In genomic region chr15:40149339-40149738, GRCh38 we compare ENCODE assay signal across 33 cellular contexts. TPM values are rescaled to one million over a fixed set of nuclear protein-coding genes. Genes with fewer than 3 reads are reported as not detected.
"Had no signal": no experiment of that assay in that cellular context is flagged by ENCODE, and none has a peak within 500 bp of the region (broad histone marks: within the 10 kb centered on the region; RNA-seq: fewer than 3 reads in every experiment).

No MANE protein-coding gene starts in this region.

- H3K27me3 ChIP-seq: ascending aorta, cardiac muscle cell had no signal

- H3K36me3 ChIP-seq: ascending aorta, cardiac muscle cell, WERI-Rb-1 had no signal

- H3K27ac ChIP-seq: ascending aorta, cardiac muscle cell, WERI-Rb-1 had no signal

- H3K27ac Mint-ChIP-seq: activated CD4-positive, alpha-beta memory T cell treated with anti-CD3 and anti-CD28 coated beads, Interleukin-2, amount 10 ng/mL, durations not matched to agents 7 days and 5 days; activated CD4-positive, alpha-beta T cell treated with anti-CD3 and anti-CD28 coated beads for 36 hours; activated CD4-positive, alpha-beta T cell treated with anti-CD3 and anti-CD28 coated beads, Interleukin-2, amount 10 ng/mL, durations not matched to agents 7 days and 5 days; activated CD8-positive, alpha-beta T cell treated with anti-CD3 and anti-CD28 coated beads, Interleukin-2, amount 10 ng/mL, durations not matched to agents 7 days and 5 days; activated naive CD4-positive, alpha-beta T cell treated with anti-CD3 and anti-CD28 coated beads, Interleukin-2, amount 10 ng/mL, durations not matched to agents 7 days and 5 days; activated naive CD8-positive, alpha-beta T cell; activated naive CD8-positive, alpha-beta T cell treated with anti-CD3 and anti-CD28 coated beads, Interleukin-2, amount 10 ng/mL, durations not matched to agents 7 days and 5 days; activated naive CD8-positive, alpha-beta T cell treated with anti-CD3 and anti-CD28 coated beads, Interleukin-2, amount 50 U/mL, for 24 hours; activated T-cell treated with anti-CD3 and anti-CD28 coated beads, Interleukin-2, amount 50 U/mL, for 24 hours; activated T-helper 2 cell treated with anti-CD3 and anti-CD28 coated beads, Interferon-gamma antibody, Interleukin-2, Interleukin-4, amounts not matched to agents 10 μg/mL and 5 μg/mL and 100 μg/mL, durations not matched to agents 14 hours and 24 hours and 36 hours; T-helper 1 cell treated with Interleukin-12 subunit alpha and Interleukin-12 subunit beta and Interleukin-4 antibody, amounts not matched to agents 30 μg/mL and 1 μg/mL, for 36 hours; T-helper 2 cell treated with Interferon-gamma antibody and Interleukin-4, amounts not matched to agents 5 μg/mL and 100 μg/mL, for 36 hours; WTC11 had no signal

- H3K4me3 Mint-ChIP-seq: activated CD4-positive, alpha-beta memory T cell treated with anti-CD3 and anti-CD28 coated beads, Interleukin-2, amount 10 ng/mL, durations not matched to agents 7 days and 5 days; activated CD4-positive, alpha-beta T cell treated with anti-CD3 and anti-CD28 coated beads for 36 hours; activated CD4-positive, alpha-beta T cell treated with anti-CD3 and anti-CD28 coated beads, Interleukin-2, amount 10 ng/mL, durations not matched to agents 7 days and 5 days; activated CD8-positive, alpha-beta T cell treated with anti-CD3 and anti-CD28 coated beads, Interleukin-2, amount 10 ng/mL, durations not matched to agents 7 days and 5 days; activated naive CD4-positive, alpha-beta T cell treated with anti-CD3 and anti-CD28 coated beads, Interleukin-2, amount 10 ng/mL, durations not matched to agents 7 days and 5 days; activated naive CD4-positive, alpha-beta T cell treated with anti-CD3 and anti-CD28 coated beads, Interleukin-2, amount 50 U/mL, for 24 hours; activated naive CD8-positive, alpha-beta T cell; activated naive CD8-positive, alpha-beta T cell treated with anti-CD3 and anti-CD28 coated beads, Interleukin-2, amount 10 ng/mL, durations not matched to agents 7 days and 5 days; activated naive CD8-positive, alpha-beta T cell treated with anti-CD3 and anti-CD28 coated beads, Interleukin-2, amount 50 U/mL, for 24 hours; activated T-cell treated with anti-CD3 and anti-CD28 coated beads, Interleukin-2, amount 50 U/mL, for 24 hours; brain; central memory CD8-positive, alpha-beta T cell; T-helper 1 cell treated with Interleukin-12 subunit alpha and Interleukin-12 subunit beta and Interleukin-4 antibody, amounts not matched to agents 30 μg/mL and 1 μg/mL, for 36 hours; T-helper 2 cell treated with Interferon-gamma antibody and Interleukin-4, amounts not matched to agents 5 μg/mL and 100 μg/mL, for 36 hours; WTC11 had no signal

- H3K4me3 ChIP-seq: ascending aorta, cardiac muscle cell had no signal

- ATAC-seq: activated CD4-positive, alpha-beta T cell treated with anti-CD3 and anti-CD28 coated beads for 36 hours; activated CD4-positive, CD25-positive, alpha-beta regulatory T cell treated with anti-CD3 and anti-CD28 coated beads, Interleukin-2, amount 50 U/mL, for 24 hours; activated CD8-positive, alpha-beta T cell treated with anti-CD3 and anti-CD28 coated beads, Interleukin-2, amount 10 ng/mL, durations not matched to agents 7 days and 5 days; activated naive CD8-positive, alpha-beta T cell treated with anti-CD3 and anti-CD28 coated beads, Interleukin-2, amount 50 U/mL, for 24 hours; WTC11 had no signal

- H3K36me3 Mint-ChIP-seq: activated naive CD4-positive, alpha-beta T cell treated with anti-CD3 and anti-CD28 coated beads, Interleukin-2, amount 10 ng/mL, durations not matched to agents 7 days and 5 days; activated naive CD4-positive, alpha-beta T cell treated with anti-CD3 and anti-CD28 coated beads, Interleukin-2, amount 50 U/mL, for 24 hours; activated naive CD8-positive, alpha-beta T cell; activated naive CD8-positive, alpha-beta T cell treated with anti-CD3 and anti-CD28 coated beads, Interleukin-2, amount 10 ng/mL, durations not matched to agents 7 days and 5 days; brain; WTC11 had no signal

- H3K9me3 Mint-ChIP-seq: activated CD4-positive, alpha-beta memory T cell treated with anti-CD3 and anti-CD28 coated beads, Interleukin-2, amount 10 ng/mL, durations not matched to agents 7 days and 5 days; activated CD4-positive, alpha-beta T cell treated with anti-CD3 and anti-CD28 coated beads, Interleukin-2, amount 10 ng/mL, durations not matched to agents 7 days and 5 days; activated naive CD4-positive, alpha-beta T cell treated with anti-CD3 and anti-CD28 coated beads, Interleukin-2, amount 10 ng/mL, durations not matched to agents 7 days and 5 days; activated naive CD4-positive, alpha-beta T cell treated with anti-CD3 and anti-CD28 coated beads, Interleukin-2, amount 50 U/mL, for 24 hours; activated naive CD8-positive, alpha-beta T cell treated with anti-CD3 and anti-CD28 coated beads, Interleukin-2, amount 10 ng/mL, durations not matched to agents 7 days and 5 days; activated naive CD8-positive, alpha-beta T cell treated with anti-CD3 and anti-CD28 coated beads, Interleukin-2, amount 50 U/mL, for 24 hours; activated T-cell treated with anti-CD3 and anti-CD28 coated beads, Interleukin-2, amount 50 U/mL, for 24 hours; activated T-helper 2 cell treated with anti-CD3 and anti-CD28 coated beads, Interferon-gamma antibody, Interleukin-2, Interleukin-4, amounts not matched to agents 10 μg/mL and 5 μg/mL and 100 μg/mL, durations not matched to agents 14 hours and 24 hours and 36 hours; brain; central memory CD8-positive, alpha-beta T cell; T-helper 1 cell treated with Interleukin-12 subunit alpha and Interleukin-12 subunit beta and Interleukin-4 antibody, amounts not matched to agents 30 μg/mL and 1 μg/mL, for 36 hours; T-helper 2 cell treated with Interferon-gamma antibody and Interleukin-4, amounts not matched to agents 5 μg/mL and 100 μg/mL, for 36 hours had no signal

- H3K27me3 Mint-ChIP-seq: activated CD4-positive, alpha-beta T cell treated with anti-CD3 and anti-CD28 coated beads for 36 hours; activated naive CD4-positive, alpha-beta T cell treated with anti-CD3 and anti-CD28 coated beads, Interleukin-2, amount 50 U/mL, for 24 hours; activated naive CD8-positive, alpha-beta T cell; activated T-cell treated with anti-CD3 and anti-CD28 coated beads, Interleukin-2, amount 50 U/mL, for 24 hours; central memory CD8-positive, alpha-beta T cell had no signal

- H3K4me1 ChIP-seq: ascending aorta had no signal

- H3K4me1 Mint-ChIP-seq: activated CD4-positive, alpha-beta memory T cell treated with anti-CD3 and anti-CD28 coated beads, Interleukin-2, amount 10 ng/mL, durations not matched to agents 7 days and 5 days; activated CD4-positive, alpha-beta T cell treated with anti-CD3 and anti-CD28 coated beads for 36 hours; activated CD4-positive, alpha-beta T cell treated with anti-CD3 and anti-CD28 coated beads, Interleukin-2, amount 10 ng/mL, durations not matched to agents 7 days and 5 days; activated naive CD4-positive, alpha-beta T cell treated with anti-CD3 and anti-CD28 coated beads, Interleukin-2, amount 10 ng/mL, durations not matched to agents 7 days and 5 days; activated naive CD4-positive, alpha-beta T cell treated with anti-CD3 and anti-CD28 coated beads, Interleukin-2, amount 50 U/mL, for 24 hours; activated naive CD8-positive, alpha-beta T cell treated with anti-CD3 and anti-CD28 coated beads, Interleukin-2, amount 10 ng/mL, durations not matched to agents 7 days and 5 days; activated naive CD8-positive, alpha-beta T cell treated with anti-CD3 and anti-CD28 coated beads, Interleukin-2, amount 50 U/mL, for 24 hours; central memory CD8-positive, alpha-beta T cell had no signal

- H3K9me3 ChIP-seq: ascending aorta had no signal

- DNase-seq: activated CD4-positive, alpha-beta memory T cell treated with anti-CD3 and anti-CD28 coated beads, Interleukin-2, amount 10 ng/mL, durations not matched to agents 7 days and 5 days; activated CD4-positive, alpha-beta T cell treated with anti-CD3 and anti-CD28 coated beads for 1 hour; activated CD4-positive, alpha-beta T cell treated with anti-CD3 and anti-CD28 coated beads for 36 hours; activated CD4-positive, alpha-beta T cell treated with anti-CD3 and anti-CD28 coated beads for 48 hours; activated CD4-positive, alpha-beta T cell treated with anti-CD3 and anti-CD28 coated beads, Interleukin-2, amount 10 ng/mL, durations not matched to agents 7 days and 5 days; activated CD4-positive, alpha-beta T cell treated with anti-CD3 and anti-CD28 coated beads, Interleukin-2, amount 50 U/mL, for 48 hours; activated CD4-positive, CD25-positive, alpha-beta regulatory T cell; activated CD8-positive, alpha-beta memory T cell treated with anti-CD3 and anti-CD28 coated beads, Interleukin-2, amount 50 U/mL, for 48 hours; activated CD8-positive, alpha-beta T cell treated with anti-CD3 and anti-CD28 coated beads, Interleukin-2, amount 10 ng/mL, durations not matched to agents 7 days and 5 days; activated effector memory CD4-positive, alpha-beta T cell treated with Interleukin-2 at 50 U/mL for 16 hours; activated gamma-delta T cell; activated naive CD4-positive, alpha-beta T cell treated with anti-CD3 and anti-CD28 coated beads, Interleukin-2, amount 10 ng/mL, durations not matched to agents 7 days and 5 days; activated naive CD4-positive, alpha-beta T cell treated with Interleukin-2 at 50 U/mL for 16 hours; activated naive CD8-positive, alpha-beta T cell treated with anti-CD3 and anti-CD28 coated beads, Interleukin-2, amount 10 ng/mL, durations not matched to agents 7 days and 5 days; activated naive CD8-positive, alpha-beta T cell treated with anti-CD3 and anti-CD28 coated beads, Interleukin-2, amount 50 U/mL, for 24 hours; activated T-cell treated with anti-CD3 and anti-CD28 coated beads, Interleukin-2, amount 50 U/mL, for 24 hours; caudate nucleus; cerebellar nuclear complex; T-helper 1 cell; T-helper 2 cell; T-helper 9 cell; WERI-Rb-1 had no signal

RNA-seq across cellular contexts. Expression of gene BUB1B, which starts 11.5 kb away (rescaled TPM):
- total RNA-seq: ascending aorta had no signal
